Comparison of ENCODE assay signal across 8 cellular contexts in the genomic region with DNA sequence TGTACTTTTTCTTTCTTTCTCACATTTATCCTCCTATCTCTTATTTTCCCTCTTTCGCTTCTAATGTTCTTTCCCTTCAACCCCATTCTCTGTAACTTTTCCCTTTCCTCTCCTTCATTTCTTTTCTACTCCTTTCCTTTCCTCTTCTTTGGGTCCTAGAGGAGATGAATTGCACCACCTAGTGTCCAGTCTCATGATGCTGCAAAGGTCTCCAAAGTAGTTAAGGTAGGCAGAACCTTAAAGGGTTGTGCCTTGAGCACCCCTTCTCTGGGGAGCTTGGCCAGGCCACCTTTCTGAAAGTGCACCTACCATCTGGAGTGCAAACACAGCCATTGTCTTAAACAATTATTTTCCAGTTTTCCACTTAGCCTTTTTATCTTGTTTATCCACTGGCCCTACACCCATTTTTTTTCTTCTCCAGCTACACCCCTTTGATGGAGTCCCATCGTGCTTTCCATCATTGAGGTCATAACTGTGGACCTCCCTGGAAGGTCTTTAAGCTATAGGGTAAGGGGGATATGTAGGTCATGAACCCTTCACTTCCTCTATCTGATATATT.
DNase-seq lines count a peak whose midpoint lies in the region; ATAC-seq and TF ChIP-seq lines count a peak whose summit lies in the region.

No MANE protein-coding gene starts in this region.

- intact Hi-C loops in breast epithelium (cut with DNase I; ENCODE audit: low total_unique reads) (no loop called here), left lung (cut with DNase I) (loop anchor here (10.0 kb wide), 1 partner anchor 250 kb away; no protein-coding TSS in a partner anchor)

- H3K9me3 ChIP-seq in breast epithelium (no peaks in the 10 kb centered on the region), left lung (no peaks in the 10 kb centered on the region)

- no peaks in the 10 kb centered on the region for H3K4me1 ChIP-seq in breast epithelium
- H3K4me1 ChIP-seq in left lung, result no peaks in the 10 kb centered on the region

- no peak for TF ChIP-seq POLR2A in breast epithelium (IDR thresholded peaks at IDR 0.05)

- no peak overlapping the region for H3K4me3 ChIP-seq in AG10803 (ENCODE audit: low read length)
- H3K4me3 ChIP-seq in breast epithelium, result no peak overlapping the region
- H3K4me3 ChIP-seq in left lung, result no peak overlapping the region

- H3K36me3 ChIP-seq in breast epithelium, result no peaks in the 10 kb centered on the region
- no peaks in the 10 kb centered on the region for H3K36me3 ChIP-seq in left lung

- peak; percentile 88 for TF ChIP-seq CTCF in AG10803 (conservative IDR thresholded peaks at IDR 0.05; ENCODE audit: low read length)
- TF ChIP-seq CTCF in breast epithelium (IDR thresholded peaks at IDR 0.05), result peak; percentile 9 to 59 (median 58)
- TF ChIP-seq CTCF in left lung (IDR thresholded peaks at IDR 0.05), result peak; percentile 49 to 59

- DNase-seq in AG10803 (ENCODE audit: low read depth) (peak; percentile 72), NCI-H446 treated with DMSO at 0.1 percent for 48 hours (lab: John Stamatoyannopoulos, UW) (peak; percentile 5), breast epithelium (ENCODE audit: low spot score in 2 of 2) (no peak), left lung (no peak), GM19240 (ENCODE audit: insufficient read length, low spot score) (no peak), NCI-H510A treated with DMSO at 0.1 percent for 48 hours (lab: John Stamatoyannopoulos, UW) (no peak), NK-92 (lab: John Stamatoyannopoulos, UW; ENCODE audit: unreplicated experiment) (no peak)

- H3K27ac ChIP-seq in breast epithelium (no peak overlapping the region), left lung (no peak overlapping the region)

- ATAC-seq in GM18861 (IDR thresholded peaks at IDR 0.05; ENCODE audit: unreplicated experiment) (peak; percentile 49), left lung (peak; percentile 75)

- no peaks in the 10 kb centered on the region for H3K27me3 ChIP-seq in breast epithelium
- no peaks in the 10 kb centered on the region for H3K27me3 ChIP-seq in left lung

Comparison
In these comparisons a context has a peak if more than half of its experiments do, and no peak if none do; other contexts are left out.
1. DNase-seq: peak in AG10803 (single experiment) and NCI-H446 treated with DMSO at 0.1 percent for 48 hours (single experiment); none in breast epithelium (0 of 2), left lung (0 of 2), GM19240 (single experiment), NCI-H510A treated with DMSO at 0.1 percent for 48 hours (single experiment) and NK-92 (single experiment).
2. Peak in every context shown above with its lines, with median percentiles within 50 percentile points of each other: CTCF ChIP-seq.